Comparison of ENCODE assay signal across 19 cellular contexts in genomic region chr11:123391646-123392348, GRCh38.
"Had no signal": no experiment of that assay in that cellular context is flagged by ENCODE, and none has a peak within 500 bp of the region (broad histone marks: within the 10 kb centered on the region; RNA-seq: fewer than 3 reads in every experiment).

No MANE protein-coding gene starts in this region.

- H3K4me3 ChIP-seq: gastroesophageal sphincter, left lung, psoas muscle, right lobe of liver, suprapubic skin, upper lobe of left lung had no signal

- H3K36me3 ChIP-seq: gastroesophageal sphincter, left lung, right lobe of liver, suprapubic skin, upper lobe of left lung, WERI-Rb-1 had no signal

- H3K4me1 ChIP-seq: gastroesophageal sphincter, left lung, psoas muscle, right lobe of liver, suprapubic skin, upper lobe of left lung had no signal

- H3K9me3 Mint-ChIP-seq: effector memory CD8-positive, alpha-beta T cell; nephron had no signal

- FAIRE-seq: keratinocyte had no signal

- H3K27me3 ChIP-seq: gastroesophageal sphincter, left lung, right lobe of liver, suprapubic skin, upper lobe of left lung had no signal

- H3K4me3 Mint-ChIP-seq: effector memory CD8-positive, alpha-beta T cell; nephron had no signal

- H3K27ac Mint-ChIP-seq: effector memory CD8-positive, alpha-beta T cell; nephron had no signal

- H3K9me3 ChIP-seq: gastroesophageal sphincter, left lung, psoas muscle, right lobe of liver, suprapubic skin, upper lobe of left lung had no signal

- H3K27me3 Mint-ChIP-seq: effector memory CD8-positive, alpha-beta T cell had no signal

- DNase-seq: activated CD4-positive, alpha-beta T cell treated with anti-CD3 and anti-CD28 coated beads for 48 hours; activated naive CD4-positive, alpha-beta T cell treated with Interleukin-2 at 50 U/mL for 16 hours; activated T-cell treated with anti-CD3 and anti-CD28 coated beads, Interleukin-2, amount 50 U/mL, for 48 hours; central memory CD4-positive, alpha-beta T cell; effector memory CD8-positive, alpha-beta T cell; left lung; psoas muscle; right lobe of liver; stimulated activated CD4-positive, alpha-beta T cell treated with anti-CD3 and anti-CD28 coated beads, Interleukin-2, amount 100 ng/mL, for 24 hours; stimulated activated naive CD4-positive, alpha-beta T cell; SW 1271; T1000; upper lobe of left lung; WERI-Rb-1 had no signal

- H3K27ac ChIP-seq: epithelial cell of prostate, gastroesophageal sphincter, left lung, psoas muscle, right lobe of liver, suprapubic skin, upper lobe of left lung, WERI-Rb-1 had no signal
